28 cellular contexts compared by ENCODE assay signal in the genomic region with DNA sequence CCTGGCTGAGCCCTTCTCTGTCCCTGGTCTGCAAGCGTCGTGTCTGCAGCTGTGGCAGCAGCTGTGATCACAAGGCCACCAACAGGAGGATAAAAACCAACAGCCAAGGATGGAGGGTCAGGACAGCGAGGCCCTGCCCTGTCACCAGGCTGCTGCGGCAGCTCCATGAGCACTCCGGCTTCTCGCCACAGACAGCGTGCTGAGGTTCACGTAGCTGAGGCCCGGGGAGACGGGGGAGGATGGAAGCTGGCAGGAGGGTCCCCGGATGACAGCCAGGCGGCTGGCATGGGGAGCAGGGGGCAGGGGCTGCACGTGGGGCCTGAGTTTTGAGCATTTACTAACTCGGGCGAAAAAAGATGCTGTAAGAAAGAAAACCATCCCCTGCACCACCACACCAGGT. TPM values are rescaled to one million over a fixed set of nuclear protein-coding genes. Genes with fewer than 3 reads are reported as not detected.
A peak's percentile ranks its signal among the peaks of the same experiment; 100 is the strongest.
DNase-seq lines count a peak whose midpoint lies in the region; ATAC-seq, FAIRE-seq and TF ChIP-seq lines count a peak whose summit lies in the region.
"Had no signal": no experiment of that assay in that cellular context is flagged by ENCODE, and none has a peak within 500 bp of the region (broad histone marks: within the 10 kb centered on the region; RNA-seq: fewer than 3 reads in every experiment).

No MANE protein-coding gene starts in this region.

- H3K4me1 ChIP-seq in HepG2 (ENCODE audit: insufficient read depth, low read length) (peaks cover 16% of the 10 kb centered on the region), right lobe of liver (peaks cover 0 to 5% (median 0%) of the 10 kb centered on the region in 4 donors), astrocyte (ENCODE audit: insufficient read depth, low read length) (peaks cover 14% of the 10 kb centered on the region)

- no peak overlapping the region for H3K4me3 ChIP-seq in HepG2 (replicated peaks in 1 of 3; ENCODE audit: insufficient read depth in 1 of 3, low read depth in 2 of 3, low read length in 3 of 3)
- H3K4me3 ChIP-seq in right lobe of liver = no peak overlapping the region
- no peak overlapping the region for H3K4me3 ChIP-seq in astrocyte (ENCODE audit: insufficient read depth, low read depth, low read length)
- H3K4me3 ChIP-seq: gastrocnemius medialis, lung, Peyer's patch, skin epidermis, thoracic aorta, uterus had no signal

- 94% methylated on average over 13 of the region's 15 CpGs for whole genome bisulfite sequencing in HepG2 (ENCODE audit: low lambda C conversion rate)
- WGBS in right lobe of liver (ENCODE audit: insufficient coverage, low coverage, low lambda C conversion rate, missing lambda C conversion rate) = 96% methylated on average over 9 of the region's 15 CpGs

- no peak overlapping the region for H2AFZ ChIP-seq in HepG2 (ENCODE audit: low read length)
- no peak overlapping the region for H2AFZ ChIP-seq in astrocyte (ENCODE audit: low read depth, low read length)

- TF ChIP-seq EP300 in HepG2 (IDR thresholded peaks at IDR 0.05; ENCODE audit: low read depth in 2 of 2, low read length in 2 of 2) (no peak), HepG2 (CRISPR knock-in tag; IDR thresholded peaks at IDR 0.05; ENCODE audit: borderline replicate concordance) (no peak)

- no TSS peak for BruUV-seq in HepG2 (replicated peaks; lab: Mats Ljungman, UMichigan)

- intact Hi-C loops in HepG2 (cut with micrococcal nuclease; ENCODE audit: unreplicated experiment) = no loop called here
- intact Hi-C loops in right lobe of liver (cut with DNase I) = no loop called here

- H3K27ac Mint-ChIP-seq in astrocyte (ENCODE audit: unreplicated experiment) (peak overlapping the region; percentile 53), glutamatergic neuron (ENCODE audit: unreplicated experiment) (peak overlapping the region; percentile 75)
- H3K27ac Mint-ChIP-seq: activated CD4-positive, alpha-beta T cell treated with anti-CD3 and anti-CD28 coated beads, Interleukin-2, amount 10 ng/mL, durations not matched to agents 24 days and 14 days; activated CD8-positive, alpha-beta memory T cell treated with anti-CD3 and anti-CD28 coated beads, Interleukin-2, amount 10 ng/mL, durations not matched to agents 7 days and 5 days; natural killer cell had no signal

- H4K20me1 ChIP-seq in HepG2 (ENCODE audit: insufficient read depth, low read length) = no peaks in the 10 kb centered on the region
- H4K20me1 ChIP-seq in astrocyte (ENCODE audit: insufficient read depth, low read length) = peaks cover 56% of the 10 kb centered on the region

- TF ChIP-seq CTCF in HepG2 (CRISPR knock-in tag; IDR thresholded peaks at IDR 0.05) (no peak), right lobe of liver (IDR thresholded peaks at IDR 0.05) (no peak), astrocyte (IDR thresholded peaks at IDR 0.05; ENCODE audit: insufficient read depth, low read depth, low read length) (no peak), glutamatergic neuron (IDR thresholded peaks at IDR 0.05; ENCODE audit: partially characterized antibody, unreplicated experiment) (no peak)

- H3K27ac ChIP-seq in HepG2 (ENCODE audit: extremely low read length, insufficient read depth, low read length) (no peak overlapping the region), right lobe of liver (no peak overlapping the region), astrocyte (ENCODE audit: low read depth, low read length) (no peak overlapping the region)
- H3K27ac ChIP-seq: uterus had no signal

- DNase-seq in HepG2 (ENCODE audit: low spot score) (no peak), right lobe of liver (no peak), astrocyte (ENCODE audit: low read depth) (no peak), glutamatergic neuron (no peak), CD1c-positive myeloid dendritic cell (ENCODE audit: extremely low spot score) (no peak), medulla oblongata (ENCODE audit: extremely low spot score) (no peak), SW480 (ENCODE audit: low spot score) (no peak)
- DNase-seq: activated CD4-positive, alpha-beta T cell treated with anti-CD3 and anti-CD28 coated beads, Interleukin-2, amount 10 ng/mL, durations not matched to agents 24 days and 14 days; activated CD8-positive, alpha-beta memory T cell treated with anti-CD3 and anti-CD28 coated beads, Interleukin-2, amount 10 ng/mL, durations not matched to agents 7 days and 5 days; activated gamma-delta T cell; activated T-cell treated with anti-CD3 and anti-CD28 coated beads, Interleukin-2, amount 50 U/mL, for 4 hours; BE2C; gastrocnemius medialis; H7; IMR-90; natural killer cell; NCI-H1092; NCI-H1694; NCI-H748 treated with DMSO at 0.1 percent for 48 hours; Peyer's patch; stimulated activated CD4-positive, alpha-beta T cell treated with anti-CD3 and anti-CD28 coated beads, Interleukin-1b, Interleukin-23, amount 100 ng/mL, for 48 hours; stimulated activated naive CD8-positive, alpha-beta T cell treated with anti-CD3 and anti-CD28 coated beads, Interleukin-15, amount 100 ng/mL, for 72 hours; uterus had no signal

- in situ Hi-C loops in HepG2 (cut with HindIII; ENCODE audit: extremely low pct_ligation_motif_present, low pct_unique_long_range_greater_than_20kb) = no loop called here

- H3K9me3 Mint-ChIP-seq in astrocyte (ENCODE audit: unreplicated experiment) (no peaks in the 10 kb centered on the region), glutamatergic neuron (ENCODE audit: unreplicated experiment) (peaks cover 44% of the 10 kb centered on the region)
- H3K9me3 Mint-ChIP-seq: activated CD4-positive, alpha-beta T cell treated with anti-CD3 and anti-CD28 coated beads, Interleukin-2, amount 10 ng/mL, durations not matched to agents 24 days and 14 days; activated T-cell treated with anti-CD3 and anti-CD28 coated beads, Interleukin-2, amount 50 U/mL, for 4 hours; natural killer cell; stimulated activated naive CD8-positive, alpha-beta T cell treated with anti-CD3 and anti-CD28 coated beads, Interleukin-15, amount 100 ng/mL, for 72 hours; WTC11 had no signal

- ATAC-seq in HepG2 (no peak), right lobe of liver (no peak)
- ATAC-seq: activated CD8-positive, alpha-beta memory T cell treated with anti-CD3 and anti-CD28 coated beads, Interleukin-2, amount 10 ng/mL, durations not matched to agents 7 days and 5 days; activated T-cell treated with anti-CD3 and anti-CD28 coated beads, Interleukin-2, amount 50 U/mL, for 4 hours; gastrocnemius medialis; natural killer cell; stimulated activated naive CD8-positive, alpha-beta T cell treated with anti-CD3 and anti-CD28 coated beads, Interleukin-15, amount 100 ng/mL, for 72 hours; WTC11 had no signal

- no peak for FAIRE-seq in HepG2 (lab: Jason Lieb, UNC)
- FAIRE-seq in astrocyte (lab: Jason Lieb, UNC) = no peak
- FAIRE-seq: GM12892 had no signal

- no peaks in the 10 kb centered on the region for H3K9me3 ChIP-seq in HepG2 (ENCODE audit: low read length)
- H3K9me3 ChIP-seq in right lobe of liver = no peaks in the 10 kb centered on the region
- no peaks in the 10 kb centered on the region for H3K9me3 ChIP-seq in astrocyte (ENCODE audit: insufficient read depth, low read depth, low read length)
- H3K9me3 ChIP-seq: BE2C, gastrocnemius medialis, Peyer's patch, thoracic aorta, uterus had no signal

- CTCF ChIA-PET in HepG2 (lab: Yijun Ruan, JAX; ENCODE audit: low intra/inter-chr PET ratio, low total read pairs) = no interaction called here

- H3K79me2 ChIP-seq in HepG2 (ENCODE audit: insufficient read depth, low read length) = peaks cover 6% of the 10 kb centered on the region
- H3K79me2 ChIP-seq in astrocyte (ENCODE audit: insufficient read depth, low read length) = peaks cover 26% of the 10 kb centered on the region

- H3K4me3 Mint-ChIP-seq in astrocyte (ENCODE audit: unreplicated experiment) (no peak overlapping the region), glutamatergic neuron (ENCODE audit: unreplicated experiment) (peak overlapping the region; percentile 49)
- H3K4me3 Mint-ChIP-seq: activated CD4-positive, alpha-beta T cell treated with anti-CD3 and anti-CD28 coated beads, Interleukin-2, amount 10 ng/mL, durations not matched to agents 24 days and 14 days; activated CD8-positive, alpha-beta memory T cell treated with anti-CD3 and anti-CD28 coated beads, Interleukin-2, amount 10 ng/mL, durations not matched to agents 7 days and 5 days; activated T-cell treated with anti-CD3 and anti-CD28 coated beads, Interleukin-2, amount 50 U/mL, for 4 hours; natural killer cell; stimulated activated naive CD8-positive, alpha-beta T cell treated with anti-CD3 and anti-CD28 coated beads, Interleukin-15, amount 100 ng/mL, for 72 hours; WTC11 had no signal

- H3K27me3 Mint-ChIP-seq in astrocyte (ENCODE audit: low read depth, unreplicated experiment) (no peaks in the 10 kb centered on the region), glutamatergic neuron (ENCODE audit: unreplicated experiment) (peaks cover 41% of the 10 kb centered on the region)
- H3K27me3 Mint-ChIP-seq: activated CD4-positive, alpha-beta T cell treated with anti-CD3 and anti-CD28 coated beads, Interleukin-2, amount 10 ng/mL, durations not matched to agents 24 days and 14 days; activated CD8-positive, alpha-beta memory T cell treated with anti-CD3 and anti-CD28 coated beads, Interleukin-2, amount 10 ng/mL, durations not matched to agents 7 days and 5 days; stimulated activated naive CD8-positive, alpha-beta T cell treated with anti-CD3 and anti-CD28 coated beads, Interleukin-15, amount 100 ng/mL, for 72 hours had no signal

- POLR2A ChIA-PET in HepG2 (lab: Yijun Ruan, JAX) = no interaction called here

- H3K9ac ChIP-seq in HepG2 (ENCODE audit: insufficient read depth, low read depth, low read length) (no peak overlapping the region), astrocyte (ENCODE audit: low read length) (no peak overlapping the region)

- H3K4me1 Mint-ChIP-seq in astrocyte (ENCODE audit: low read depth, unreplicated experiment) (peaks cover 12% of the 10 kb centered on the region), glutamatergic neuron (ENCODE audit: low read depth, unreplicated experiment) (peaks cover 27% of the 10 kb centered on the region)

- no peaks in the 10 kb centered on the region; a peak in 1 of 5 replicates for H3K27me3 ChIP-seq in HepG2 (ENCODE audit: control insufficient read depth in 1 of 2, insufficient read depth in 2 of 2, low read length in 2 of 2)
- H3K27me3 ChIP-seq in right lobe of liver = no peaks in the 10 kb centered on the region
- no peaks in the 10 kb centered on the region for H3K27me3 ChIP-seq in astrocyte (ENCODE audit: insufficient read depth, low read length)
- H3K27me3 ChIP-seq: BE2C, gastrocnemius medialis, Peyer's patch, uterus had no signal

- peaks cover 2% of the 10 kb centered on the region for H3K36me3 Mint-ChIP-seq in astrocyte (ENCODE audit: low read depth, unreplicated experiment)
- no peaks in the 10 kb centered on the region for H3K36me3 Mint-ChIP-seq in glutamatergic neuron (ENCODE audit: unreplicated experiment)
- H3K36me3 Mint-ChIP-seq: natural killer cell had no signal

- no peak for TF ChIP-seq RAD21 in HepG2 (CRISPR knock-in tag; IDR thresholded peaks at IDR 0.05)

- no peak for TF ChIP-seq POLR2A in HepG2 (IDR thresholded peaks at IDR 0.05; ENCODE audit: insufficient read depth in 1 of 2, low read depth in 2 of 2, low read length in 2 of 2)
- no peak for TF ChIP-seq POLR2A in right lobe of liver (IDR thresholded peaks at IDR 0.05)

- H3K36me3 ChIP-seq in HepG2 (replicated peaks in 1 of 2; ENCODE audit: control insufficient read depth in 1 of 2, insufficient read depth in 2 of 2, low read length in 2 of 2) = peaks cover 7 to 34% of the 10 kb centered on the region in 2 experiments; a peak in 3 of 5 replicates
- no peaks in the 10 kb centered on the region for H3K36me3 ChIP-seq in right lobe of liver
- H3K36me3 ChIP-seq in astrocyte (ENCODE audit: insufficient read depth, low read length) = peaks cover under 1% of the 10 kb centered on the region
- H3K36me3 ChIP-seq: uterus had no signal

- H3K4me2 ChIP-seq in HepG2 (ENCODE audit: low read depth, low read length) (no peak overlapping the region), astrocyte (ENCODE audit: low read length) (no peak overlapping the region)

RNA-seq across cellular contexts. Expression of a gene that starts 5.4 kb away (rescaled TPM):
- total RNA-seq in HepG2 (2016; rRNA removed; fragmentation: Illumina TruSeq; extraction: Trizol) (22.7 and 25.8 TPM in 2 replicates), right lobe of liver (1 to 10 TPM in 5 of 6 experiments, under 1 TPM in 1; 0.88 to 6.3 (median 1.8) TPM), astrocyte (2.3 and 5.2 TPM in 2 replicates), glutamatergic neuron (ENCODE audit: unreplicated experiment) (4.5 TPM)
- total RNA-seq in HepG2 (2016; cell fraction: cytosol; rRNA removed; fragmentation: Illumina TruSeq; extraction: Trizol; ENCODE audit: low read depth) = 7.5 and 8.6 TPM in 2 replicates
- total RNA-seq in HepG2 (2016; cell fraction: insoluble cytoplasmic fraction; rRNA removed; fragmentation: Illumina TruSeq; extraction: Trizol) = 22.7 and 28.8 TPM in 2 replicates
- total RNA-seq in HepG2 (2016; cell fraction: membrane; rRNA removed; fragmentation: Illumina TruSeq; extraction: Trizol) = 19.2 and 25.6 TPM in 2 replicates
- total RNA-seq in HepG2 (2016; cell fraction: nucleus; rRNA removed; fragmentation: Illumina TruSeq; extraction: Trizol) = 16.7 and 17.3 TPM in 2 replicates
- 5.4 and 5.8 TPM in 2 replicates for polyA plus RNA-seq in HepG2 (2011; rRNA removed)
- 4.3 and 7.4 TPM in 2 replicates for polyA plus RNA-seq in HepG2 (2011; cell fraction: cytosol; rRNA removed)
- 12.7 and 15.0 TPM in 2 replicates for polyA plus RNA-seq in HepG2 (2011; cell fraction: nucleus; rRNA removed)
- 6.2 and 8.5 TPM in 2 replicates for polyA plus RNA-seq in HepG2 (2012)
- polyA plus RNA-seq in HepG2 (2016; cell fraction: cytosol; fragmentation: Illumina TruSeq; extraction: Trizol; ENCODE audit: low read depth) = 5.5 and 6.6 TPM in 2 replicates
- polyA plus RNA-seq in HepG2 (2016; cell fraction: insoluble cytoplasmic fraction; fragmentation: Illumina TruSeq; extraction: Trizol; ENCODE audit: low read depth) = 14.6 and 16.7 TPM in 2 replicates
- polyA plus RNA-seq in HepG2 (2016; cell fraction: membrane; fragmentation: Illumina TruSeq; extraction: Trizol; ENCODE audit: low read depth) = 13.9 and 14.8 TPM in 2 replicates
- polyA plus RNA-seq in HepG2 (2016; cell fraction: nucleus; fragmentation: Illumina TruSeq; extraction: Trizol; ENCODE audit: insufficient read depth, low read depth) = 39.8 and 43.1 TPM in 2 replicates
- 11.1 and 22.9 TPM in 2 replicates for polyA minus RNA-seq in HepG2 (2011; rRNA and poly(A)+ RNA removed; ENCODE audit: low replicate concordance)
- polyA minus RNA-seq in HepG2 (2011; cell fraction: cytosol; rRNA and poly(A)+ RNA removed) = 4.7 and 5.6 TPM in 2 replicates
- polyA minus RNA-seq in HepG2 (2011; cell fraction: nucleus; rRNA and poly(A)+ RNA removed) = 5.5 and 7.3 TPM in 2 replicates

RNA-seq across cellular contexts. Expression of a gene that starts 5.8 kb away (rescaled TPM):
- 34.3 and 35.1 TPM in 2 replicates for total RNA-seq in HepG2 (2016; rRNA removed; fragmentation: Illumina TruSeq; extraction: Trizol)
- total RNA-seq in HepG2 (2016; cell fraction: cytosol; rRNA removed; fragmentation: Illumina TruSeq; extraction: Trizol; ENCODE audit: low read depth) = 12.0 and 12.6 TPM in 2 replicates
- total RNA-seq in HepG2 (2016; cell fraction: insoluble cytoplasmic fraction; rRNA removed; fragmentation: Illumina TruSeq; extraction: Trizol) = 36.2 and 37.2 TPM in 2 replicates
- 23.9 and 24.1 TPM in 2 replicates for total RNA-seq in HepG2 (2016; cell fraction: membrane; rRNA removed; fragmentation: Illumina TruSeq; extraction: Trizol)
- total RNA-seq in HepG2 (2016; cell fraction: nucleus; rRNA removed; fragmentation: Illumina TruSeq; extraction: Trizol) = 25.9 TPM in 2 replicates
- 34.4 and 36.2 TPM in 2 replicates for polyA plus RNA-seq in HepG2 (2011; rRNA removed)
- 33.8 and 35.9 TPM in 2 replicates for polyA plus RNA-seq in HepG2 (2011; cell fraction: cytosol; rRNA removed)
- polyA plus RNA-seq in HepG2 (2011; cell fraction: nucleus; rRNA removed) = 57.7 and 67.1 TPM in 2 replicates
- 18.5 and 20.2 TPM in 2 replicates for polyA plus RNA-seq in HepG2 (2012)
- 9.6 and 11.9 TPM in 2 replicates for polyA plus RNA-seq in HepG2 (2016; cell fraction: cytosol; fragmentation: Illumina TruSeq; extraction: Trizol; ENCODE audit: low read depth)
- polyA plus RNA-seq in HepG2 (2016; cell fraction: insoluble cytoplasmic fraction; fragmentation: Illumina TruSeq; extraction: Trizol; ENCODE audit: low read depth) = 38.6 and 42.4 TPM in 2 replicates
- polyA plus RNA-seq in HepG2 (2016; cell fraction: membrane; fragmentation: Illumina TruSeq; extraction: Trizol; ENCODE audit: low read depth) = 20.7 and 23.8 TPM in 2 replicates
- polyA plus RNA-seq in HepG2 (2016; cell fraction: nucleus; fragmentation: Illumina TruSeq; extraction: Trizol; ENCODE audit: insufficient read depth, low read depth) = 55.9 and 58.6 TPM in 2 replicates
- 32.6 and 37.6 TPM in 2 replicates for polyA minus RNA-seq in HepG2 (2011; rRNA and poly(A)+ RNA removed; ENCODE audit: low replicate concordance)
- 12.3 and 14.1 TPM in 2 replicates for polyA minus RNA-seq in HepG2 (2011; cell fraction: cytosol; rRNA and poly(A)+ RNA removed)
- 23.7 and 24.3 TPM in 2 replicates for polyA minus RNA-seq in HepG2 (2011; cell fraction: nucleus; rRNA and poly(A)+ RNA removed)
- 10 to 100 TPM; 20.9 to 35.2 (median 27.6) TPM for total RNA-seq in right lobe of liver
- total RNA-seq in astrocyte = 41.7 and 42.0 TPM in 2 replicates
- 49.1 TPM for total RNA-seq in glutamatergic neuron (ENCODE audit: unreplicated experiment)
